In genomic region chr5:132425009-132425937, GRCh38 we compare ENCODE assay signal across 8 cellular contexts. TPM values are rescaled to one million over a fixed set of nuclear protein-coding genes. Genes with fewer than 3 reads are reported as not detected.
DNase-seq lines count a peak whose midpoint lies in the region; ATAC-seq and TF ChIP-seq lines count a peak whose summit lies in the region.

No MANE protein-coding gene starts in this region.

- H3K4me1 Mint-ChIP-seq in activated CD4-positive, alpha-beta T cell treated with anti-CD3 and anti-CD28 coated beads, Interleukin-2, amount 10 ng/mL, durations not matched to agents 24 days and 14 days = peaks cover 93% of the 10 kb centered on the region

- H3K27ac Mint-ChIP-seq in activated CD4-positive, alpha-beta T cell treated with anti-CD3 and anti-CD28 coated beads, Interleukin-2, amount 10 ng/mL, durations not matched to agents 24 days and 14 days = peak overlapping the region; percentile 96

- H3K27me3 Mint-ChIP-seq in activated CD4-positive, alpha-beta T cell treated with anti-CD3 and anti-CD28 coated beads, Interleukin-2, amount 10 ng/mL, durations not matched to agents 24 days and 14 days = no peaks in the 10 kb centered on the region

- DNase-seq in heart right ventricle (no peak), cardiac septum (ENCODE audit: low spot score) (no peak), COR-L47 (lab: John Stamatoyannopoulos, UW) (no peak), iPS-NIHi11 (ENCODE audit: low spot score) (no peak)
- DNase-seq in activated CD4-positive, alpha-beta T cell treated with anti-CD3 and anti-CD28 coated beads, Interleukin-2, amount 10 ng/mL, durations not matched to agents 24 days and 14 days = peak; percentile 90
- DNase-seq in effector memory CD4-positive, alpha-beta T cell = peak; percentile 44 to 69 (median 51)

- H3K27ac ChIP-seq in heart right ventricle = peak overlapping the region in 9 of 10 donors; percentile 12 to 100 (median 86)
- peak overlapping the region; percentile 80 for H3K27ac ChIP-seq in effector memory CD4-positive, alpha-beta T cell (ENCODE audit: insufficient read depth, low read length, poor library complexity, severe bottlenecking)

- H3K4me3 ChIP-seq in heart right ventricle (peak overlapping the region in 1 of 10 donors; percentile 32), skeletal muscle satellite cell (ENCODE audit: low read length) (peak overlapping the region; percentile 46)
- no peak overlapping the region for H3K4me3 ChIP-seq in effector memory CD4-positive, alpha-beta T cell (ENCODE audit: insufficient read depth, low read depth, low read length, poor library complexity, severe bottlenecking)

- H3K36me3 ChIP-seq in heart right ventricle = peaks cover 0 to 31% (median 2%) of the 10 kb centered on the region in 9 donors
- H3K36me3 ChIP-seq in effector memory CD4-positive, alpha-beta T cell (ENCODE audit: control insufficient read depth, insufficient read depth, low read length) = peaks cover 5% of the 10 kb centered on the region
- no peaks in the 10 kb centered on the region for H3K36me3 ChIP-seq in skeletal muscle satellite cell (ENCODE audit: insufficient read depth, low read length)

- no peak for TF ChIP-seq CTCF in heart right ventricle (IDR thresholded peaks at IDR 0.05)

- H3K4me1 ChIP-seq in heart right ventricle (peaks cover 69 to 100% (median 100%) of the 10 kb centered on the region in 9 donors), skeletal muscle satellite cell (ENCODE audit: control insufficient read depth, insufficient read depth, low read length) (peaks cover 65% of the 10 kb centered on the region)
- peaks cover 94% of the 10 kb centered on the region for H3K4me1 ChIP-seq in effector memory CD4-positive, alpha-beta T cell (ENCODE audit: control insufficient read depth, insufficient read depth, low read length, poor library complexity, severe bottlenecking)

- H3K27me3 ChIP-seq in heart right ventricle (no peaks in the 10 kb centered on the region), skeletal muscle satellite cell (ENCODE audit: control insufficient read depth, insufficient read depth, low read length) (no peaks in the 10 kb centered on the region)
- H3K27me3 ChIP-seq in effector memory CD4-positive, alpha-beta T cell (replicated peaks; ENCODE audit: control insufficient read depth, insufficient read depth, low read length, poor library complexity, severe bottlenecking) = no peaks in the 10 kb centered on the region

- WGBS in heart right ventricle, 2 donors = 50 to 58% methylated on average over 8 of the region's 8 CpGs

- H3K9me3 ChIP-seq in heart right ventricle (no peaks in the 10 kb centered on the region), skeletal muscle satellite cell (replicated peaks; ENCODE audit: low read length) (no peaks in the 10 kb centered on the region)
- H3K9me3 ChIP-seq in effector memory CD4-positive, alpha-beta T cell (ENCODE audit: control insufficient read depth, low read length) = no peaks in the 10 kb centered on the region

- intact Hi-C loops in heart right ventricle (cut with DNase I) = loop anchor here in 2 of 10 donors (5.0 kb wide), 2 partner anchors 42 to 72 kb away; no protein-coding TSS in a partner anchor
- intact Hi-C loops in cardiac septum (cut with DNase I) = loop anchor here (5.0 kb wide), 1 partner anchor 52 kb away; no protein-coding TSS in a partner anchor
- intact Hi-C loops in activated CD4-positive, alpha-beta T cell treated with anti-CD3 and anti-CD28 coated beads, Interleukin-2, amount 10 ng/mL, durations not matched to agents 24 days and 14 days (cut with micrococcal nuclease) = loop anchor here (1.0 to 10.0 kb wide), 8 partner anchors 14 to 320 kb away; partner anchors contain the start of gene IRF1

- H3K36me3 Mint-ChIP-seq in activated CD4-positive, alpha-beta T cell treated with anti-CD3 and anti-CD28 coated beads, Interleukin-2, amount 10 ng/mL, durations not matched to agents 24 days and 14 days (ENCODE audit: low read depth) = peaks cover 39% of the 10 kb centered on the region

- peak overlapping the region; percentile 81 for H3K4me3 Mint-ChIP-seq in activated CD4-positive, alpha-beta T cell treated with anti-CD3 and anti-CD28 coated beads, Interleukin-2, amount 10 ng/mL, durations not matched to agents 24 days and 14 days

- peak overlapping the region; percentile 70 for H3K4me2 ChIP-seq in skeletal muscle satellite cell (ENCODE audit: low read length)

- no peaks in the 10 kb centered on the region for H3K9me3 Mint-ChIP-seq in activated CD4-positive, alpha-beta T cell treated with anti-CD3 and anti-CD28 coated beads, Interleukin-2, amount 10 ng/mL, durations not matched to agents 24 days and 14 days

- peak in 1 of 8 donors; percentile 33 for ATAC-seq in heart right ventricle
- peak; percentile 54 for ATAC-seq in HG03520 (IDR thresholded peaks at IDR 0.05; ENCODE audit: unreplicated experiment)

- peak overlapping the region; percentile 78 for H3K9ac ChIP-seq in skeletal muscle satellite cell (ENCODE audit: low read depth, low read length)

RNA-seq across cellular contexts. Expression of gene SLC22A5, which starts 55.8 kb away (rescaled TPM):
- total RNA-seq in heart right ventricle (10 to 100 TPM; 10.3 to 36.8 (median 12.5) TPM), cardiac septum (9.2 TPM)
- polyA plus RNA-seq in heart right ventricle = 10 to 100 TPM; 21.2 to 21.8 TPM
- 4.9 and 5.5 TPM in 2 replicates for total RNA-seq in activated CD4-positive, alpha-beta T cell treated with anti-CD3 and anti-CD28 coated beads, Interleukin-2, amount 10 ng/mL, durations not matched to agents 24 days and 14 days
- 2.5 and 8.5 TPM in 2 replicates for total RNA-seq in skeletal muscle satellite cell (2012; rRNA removed)

Comparison
In these comparisons a context has a peak if more than half of its experiments do, and no peak if none do; other contexts are left out.
1. DNase-seq: peak in activated CD4-positive, alpha-beta T cell treated with anti-CD3 and anti-CD28 coated beads, Interleukin-2, amount 10 ng/mL, durations not matched to agents 24 days and 14 days (single experiment) and effector memory CD4-positive, alpha-beta T cell (3 of 3); none in heart right ventricle (0 of 2), cardiac septum (single experiment), COR-L47 (single experiment) and iPS-NIHi11 (single experiment).